ENCODE assay signal across 17 cellular contexts in the genomic region with DNA sequence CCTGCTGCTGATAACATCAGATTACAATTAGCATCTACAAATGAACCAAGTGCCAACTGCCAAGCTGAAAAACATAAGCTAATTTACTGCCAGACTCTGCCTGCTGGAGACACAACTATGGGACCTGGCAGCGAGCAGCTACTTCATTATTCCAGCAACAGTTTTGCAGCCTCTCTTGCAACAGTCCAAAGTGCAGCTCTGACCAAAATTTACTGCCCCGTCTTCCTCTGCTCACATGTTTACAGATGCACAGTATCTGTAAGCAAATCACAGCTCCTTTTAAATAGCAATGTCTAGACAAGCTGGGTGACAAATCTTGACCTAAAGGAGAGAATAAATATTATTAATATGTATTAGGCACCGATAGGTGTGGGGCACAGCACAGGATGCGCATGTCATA.
DNase-seq lines count a peak whose midpoint lies in the region; ATAC-seq and TF ChIP-seq lines count a peak whose summit lies in the region.
"Had no signal": no experiment of that assay in that cellular context is flagged by ENCODE, and none has a peak within 500 bp of the region (broad histone marks: within the 10 kb centered on the region; RNA-seq: fewer than 3 reads in every experiment).

No MANE protein-coding gene starts in this region.

- TF ChIP-seq CTCF in neural progenitor cell (IDR thresholded peaks at IDR 0.05) = no peak

- no peak overlapping the region for H3K27ac ChIP-seq in neural progenitor cell
- H3K27ac ChIP-seq: BLaER1, RWPE1, SJCRH30 had no signal

- H3K4me3 Mint-ChIP-seq in neural progenitor cell = no peak overlapping the region
- H3K4me3 Mint-ChIP-seq in activated naive CD4-positive, alpha-beta T cell treated with anti-CD3 and anti-CD28 coated beads, Interleukin-2, amount 10 ng/mL, durations not matched to agents 7 days and 5 days = no peak overlapping the region
- H3K4me3 Mint-ChIP-seq: T-cell had no signal

- no peaks in the 10 kb centered on the region for H3K36me3 ChIP-seq in neural progenitor cell
- H3K36me3 ChIP-seq: BLaER1, SJCRH30 had no signal

- no peak overlapping the region for H2AFZ ChIP-seq in neural progenitor cell (replicated peaks)

- H3K4me3 ChIP-seq in neural progenitor cell = no peak overlapping the region
- H3K4me3 ChIP-seq: BLaER1, K562, SJCRH30 had no signal

- H3K79me2 ChIP-seq in neural progenitor cell (ENCODE audit: low read depth) = no peaks in the 10 kb centered on the region

- CTCF ChIA-PET in activated naive CD4-positive, alpha-beta T cell treated with anti-CD3 and anti-CD28 coated beads, Interleukin-2, amount 10 ng/mL, durations not matched to agents 7 days and 5 days (lab: Charles Lee) = no interaction called here

- H3K27me3 Mint-ChIP-seq in neural progenitor cell (ENCODE audit: insufficient read depth, low read depth) = no peaks in the 10 kb centered on the region
- no peaks in the 10 kb centered on the region for H3K27me3 Mint-ChIP-seq in activated naive CD4-positive, alpha-beta T cell treated with anti-CD3 and anti-CD28 coated beads, Interleukin-2, amount 10 ng/mL, durations not matched to agents 7 days and 5 days

- H3K36me3 Mint-ChIP-seq in neural progenitor cell = peaks cover 14% of the 10 kb centered on the region
- H3K36me3 Mint-ChIP-seq in activated naive CD4-positive, alpha-beta T cell treated with anti-CD3 and anti-CD28 coated beads, Interleukin-2, amount 10 ng/mL, durations not matched to agents 7 days and 5 days = no peaks in the 10 kb centered on the region
- H3K36me3 Mint-ChIP-seq: T-cell had no signal

- no peaks in the 10 kb centered on the region for H3F3A ChIP-seq in neural progenitor cell (ENCODE audit: low read depth)

- no peaks in the 10 kb centered on the region for H4K20me1 ChIP-seq in neural progenitor cell (ENCODE audit: low read depth)
- H4K20me1 ChIP-seq: BLaER1 had no signal

- H3K9me3 Mint-ChIP-seq in neural progenitor cell = no peaks in the 10 kb centered on the region
- H3K9me3 Mint-ChIP-seq in activated naive CD4-positive, alpha-beta T cell treated with anti-CD3 and anti-CD28 coated beads, Interleukin-2, amount 10 ng/mL, durations not matched to agents 7 days and 5 days = no peaks in the 10 kb centered on the region
- H3K9me3 Mint-ChIP-seq: T-cell had no signal

- DNase-seq in DMS 273 treated with DMSO at 0.1 percent for 48 hours (lab: John Stamatoyannopoulos, UW) = peak; percentile 44
- DNase-seq in NCI-H446 (lab: John Stamatoyannopoulos, UW) = peak; percentile 34 to 65
- peak; percentile 31 for DNase-seq in cerebellar cortex (ENCODE audit: low spot score)
- DNase-seq in neural progenitor cell (ENCODE audit: low spot score) = no peak
- DNase-seq in activated naive CD4-positive, alpha-beta T cell treated with anti-CD3 and anti-CD28 coated beads, Interleukin-2, amount 10 ng/mL, durations not matched to agents 7 days and 5 days = no peak
- DNase-seq in NCI-H226 = no peak
- DNase-seq: DMS53; GOT3; NCI-H510A; NK-92 treated with Interleukin-12 subunit alpha and Interleukin-12 subunit beta, amount 100 ng/mL, for 24 hours; OCI-M1; SJCRH30; T-cell had no signal

- peaks cover 17% of the 10 kb centered on the region for H3K4me1 Mint-ChIP-seq in neural progenitor cell
- H3K4me1 Mint-ChIP-seq in activated naive CD4-positive, alpha-beta T cell treated with anti-CD3 and anti-CD28 coated beads, Interleukin-2, amount 10 ng/mL, durations not matched to agents 7 days and 5 days = no peaks in the 10 kb centered on the region
- H3K4me1 Mint-ChIP-seq: T-cell had no signal

- no peak overlapping the region for H3K4me2 ChIP-seq in neural progenitor cell
- H3K4me2 ChIP-seq: BLaER1 had no signal

- ATAC-seq in GM21515 (IDR thresholded peaks at IDR 0.05; ENCODE audit: unreplicated experiment) = no peak
- ATAC-seq: K562, T-cell had no signal

- no peaks in the 10 kb centered on the region for H3K9me3 ChIP-seq in neural progenitor cell (ENCODE audit: low read depth)
- H3K9me3 ChIP-seq: BLaER1, SJCRH30 had no signal

- no peak overlapping the region for H3K9ac ChIP-seq in neural progenitor cell
- H3K9ac ChIP-seq: BLaER1 had no signal

- peak overlapping the region; percentile 51 for H3K27ac Mint-ChIP-seq in neural progenitor cell
- H3K27ac Mint-ChIP-seq in activated naive CD4-positive, alpha-beta T cell treated with anti-CD3 and anti-CD28 coated beads, Interleukin-2, amount 10 ng/mL, durations not matched to agents 7 days and 5 days = no peak overlapping the region
- H3K27ac Mint-ChIP-seq: T-cell had no signal

- H3K4me1 ChIP-seq in neural progenitor cell = no peaks in the 10 kb centered on the region
- H3K4me1 ChIP-seq: BLaER1 had no signal

- no peaks in the 10 kb centered on the region for H3K27me3 ChIP-seq in neural progenitor cell
- H3K27me3 ChIP-seq: BLaER1, SJCRH30 had no signal

Comparison
In these comparisons a context has a peak if more than half of its experiments do, and no peak if none do; other contexts are left out.
1. DNase-seq: peak in DMS 273 treated with DMSO at 0.1 percent for 48 hours (single experiment), NCI-H446 (2 of 2) and cerebellar cortex (single experiment); none in neural progenitor cell (single experiment), activated naive CD4-positive, alpha-beta T cell treated with anti-CD3 and anti-CD28 coated beads, Interleukin-2, amount 10 ng/mL, durations not matched to agents 7 days and 5 days (single experiment) and NCI-H226 (single experiment).